In the genomic region with DNA sequence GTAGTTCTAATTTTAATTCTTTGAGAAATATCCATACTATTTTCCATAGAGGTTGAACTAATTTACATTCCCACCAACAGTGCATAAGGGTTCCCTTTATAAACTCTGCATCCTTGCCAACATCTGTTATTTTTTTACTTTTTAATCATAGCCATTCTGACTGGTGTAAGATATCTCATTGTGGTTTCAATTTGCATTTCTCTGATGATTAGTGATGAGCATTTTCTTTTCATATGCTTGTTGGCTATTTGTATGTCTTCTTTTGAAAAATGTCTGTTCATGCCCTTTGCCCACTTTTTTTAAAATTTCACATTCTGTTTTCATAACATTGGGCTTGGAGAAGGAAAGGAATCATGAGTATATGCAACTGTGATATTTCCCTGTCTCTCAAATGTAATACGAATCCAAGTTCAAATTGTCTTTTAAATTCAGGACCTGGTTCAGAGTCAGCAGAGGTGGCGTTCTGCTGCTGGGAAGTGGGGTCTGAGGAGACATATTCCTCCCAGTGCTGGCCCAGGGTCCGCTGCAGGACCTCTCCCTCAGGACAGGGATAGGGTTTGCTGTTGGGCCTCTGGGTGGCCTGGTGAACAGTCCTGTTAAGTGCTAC, we compare ENCODE assay signal across 18 cellular contexts.
DNase-seq lines count a peak whose midpoint lies in the region; ATAC-seq and TF ChIP-seq lines count a peak whose summit lies in the region.
"Had no signal": no experiment of that assay in that cellular context is flagged by ENCODE, and none has a peak within 500 bp of the region (broad histone marks: within the 10 kb centered on the region; RNA-seq: fewer than 3 reads in every experiment).

No MANE protein-coding gene starts in this region.

- DNase-seq in memory B cell (ENCODE audit: low spot score in 2 of 2) = no peak
- no peak for DNase-seq in NCI-H2171 treated with DMSO at 0.1 percent for 48 hours (lab: John Stamatoyannopoulos, UW)
- DNase-seq in Peyer's patch = no peak
- no peak for DNase-seq in esophagus muscularis mucosa (ENCODE audit: extremely low spot score)
- DNase-seq: activated CD4-positive, alpha-beta T cell treated with anti-CD3 and anti-CD28 coated beads, Interleukin-2, amount 10 ng/mL, durations not matched to agents 7 days and 5 days; activated naive CD4-positive, alpha-beta T cell treated with anti-CD3 and anti-CD28 coated beads, Interleukin-2, amount 10 ng/mL, durations not matched to agents 7 days and 5 days; Caco-2; erythroblast; immature natural killer cell; lower lobe of right lung; naive B cell; thyroid gland had no signal

- no peak overlapping the region for H3K27ac Mint-ChIP-seq in memory B cell
- H3K27ac Mint-ChIP-seq: activated CD4-positive, alpha-beta T cell treated with anti-CD3 and anti-CD28 coated beads, Interleukin-2, amount 10 ng/mL, durations not matched to agents 7 days and 5 days; activated naive CD4-positive, alpha-beta T cell treated with anti-CD3 and anti-CD28 coated beads, Interleukin-2, amount 10 ng/mL, durations not matched to agents 7 days and 5 days; immature natural killer cell; naive B cell had no signal

- intact Hi-C loops in esophagus muscularis mucosa (cut with DNase I) = no loop called here

- H3K36me3 ChIP-seq in Peyer's patch (no peaks in the 10 kb centered on the region), esophagus muscularis mucosa (no peaks in the 10 kb centered on the region)
- H3K36me3 ChIP-seq: HAP-1, lower lobe of right lung, thyroid gland had no signal

- peaks cover 2% of the 10 kb centered on the region for H3K36me3 Mint-ChIP-seq in memory B cell
- H3K36me3 Mint-ChIP-seq: activated naive CD4-positive, alpha-beta T cell treated with anti-CD3 and anti-CD28 coated beads, Interleukin-2, amount 10 ng/mL, durations not matched to agents 7 days and 5 days; immature natural killer cell; naive B cell had no signal

- H3K27me3 ChIP-seq in Peyer's patch (no peaks in the 10 kb centered on the region), esophagus muscularis mucosa (no peaks in the 10 kb centered on the region)
- H3K27me3 ChIP-seq: thyroid gland had no signal

- peaks cover 4% of the 10 kb centered on the region for H3K27me3 Mint-ChIP-seq in memory B cell

- H3K9me3 Mint-ChIP-seq in memory B cell = peaks cover 1% of the 10 kb centered on the region
- H3K9me3 Mint-ChIP-seq: activated CD4-positive, alpha-beta T cell treated with anti-CD3 and anti-CD28 coated beads, Interleukin-2, amount 10 ng/mL, durations not matched to agents 7 days and 5 days; activated naive CD4-positive, alpha-beta T cell treated with anti-CD3 and anti-CD28 coated beads, Interleukin-2, amount 10 ng/mL, durations not matched to agents 7 days and 5 days; immature natural killer cell had no signal

- H3K4me1 Mint-ChIP-seq in memory B cell = peaks cover 18% of the 10 kb centered on the region
- H3K4me1 Mint-ChIP-seq: activated CD4-positive, alpha-beta T cell treated with anti-CD3 and anti-CD28 coated beads, Interleukin-2, amount 10 ng/mL, durations not matched to agents 7 days and 5 days; activated naive CD4-positive, alpha-beta T cell treated with anti-CD3 and anti-CD28 coated beads, Interleukin-2, amount 10 ng/mL, durations not matched to agents 7 days and 5 days; immature natural killer cell; naive B cell had no signal

- no peak overlapping the region for H3K4me3 Mint-ChIP-seq in memory B cell
- H3K4me3 Mint-ChIP-seq: activated CD4-positive, alpha-beta T cell treated with anti-CD3 and anti-CD28 coated beads, Interleukin-2, amount 10 ng/mL, durations not matched to agents 7 days and 5 days; activated naive CD4-positive, alpha-beta T cell treated with anti-CD3 and anti-CD28 coated beads, Interleukin-2, amount 10 ng/mL, durations not matched to agents 7 days and 5 days; immature natural killer cell had no signal

- no peak overlapping the region for H3K27ac ChIP-seq in Peyer's patch
- H3K27ac ChIP-seq in esophagus muscularis mucosa (replicated peaks in 1 of 4) = no peak overlapping the region
- H3K27ac ChIP-seq: coronary artery, lower lobe of right lung, thyroid gland had no signal

- H3K4me1 ChIP-seq in Peyer's patch (no peaks in the 10 kb centered on the region), esophagus muscularis mucosa (no peaks in the 10 kb centered on the region)
- H3K4me1 ChIP-seq: Caco-2, HAP-1, lower lobe of right lung, thyroid gland had no signal

- TF ChIP-seq POLR2A in Peyer's patch (IDR thresholded peaks at IDR 0.05) (no peak), esophagus muscularis mucosa (IDR thresholded peaks at IDR 0.05; ENCODE audit: low read depth) (no peak)

- H3K9me3 ChIP-seq in Peyer's patch (no peaks in the 10 kb centered on the region), esophagus muscularis mucosa (no peaks in the 10 kb centered on the region)
- H3K9me3 ChIP-seq: Caco-2, HAP-1, lower lobe of right lung, thyroid gland had no signal

- 91% methylated on average over 3 of the region's 3 CpGs for WGBS in esophagus muscularis mucosa

- ATAC-seq in GM18867 (IDR thresholded peaks at IDR 0.05; ENCODE audit: unreplicated experiment) (peak; percentile 29), GM21576 (IDR thresholded peaks at IDR 0.05; ENCODE audit: unreplicated experiment) (peak; percentile 22), HG03432 (IDR thresholded peaks at IDR 0.05; ENCODE audit: unreplicated experiment) (peak; percentile 19), memory B cell (ENCODE audit: low read depth) (peak; percentile 17), HG03095 (IDR thresholded peaks at IDR 0.05; ENCODE audit: unreplicated experiment) (no peak)
- ATAC-seq: lower lobe of right lung had no signal

- TF ChIP-seq CTCF in Peyer's patch (IDR thresholded peaks at IDR 0.05) (no peak), esophagus muscularis mucosa (IDR thresholded peaks at IDR 0.05) (no peak)

- TF ChIP-seq EP300 in esophagus muscularis mucosa (IDR thresholded peaks at IDR 0.05) = no peak

- no peak overlapping the region for H3K4me3 ChIP-seq in Peyer's patch
- no peak overlapping the region for H3K4me3 ChIP-seq in esophagus muscularis mucosa
- H3K4me3 ChIP-seq: coronary artery, HAP-1, lower lobe of right lung, thyroid gland had no signal
